8 cellular contexts compared by ENCODE assay signal in genomic region chr1:110964400-110964903, GRCh38. TPM values are rescaled to one million over a fixed set of nuclear protein-coding genes. Genes with fewer than 3 reads are reported as not detected.
DNase-seq lines count a peak whose midpoint lies in the region; ATAC-seq and TF ChIP-seq lines count a peak whose summit lies in the region.

No MANE protein-coding gene starts in this region.

- no peak for TF ChIP-seq CTCF in astrocyte of the cerebellum (IDR thresholded peaks at IDR 0.05; ENCODE audit: low read depth, low read length, missing control alignments)
- TF ChIP-seq CTCF in lower leg skin (IDR thresholded peaks at IDR 0.05) = no peak
- TF ChIP-seq CTCF in tibial artery (IDR thresholded peaks at IDR 0.05) = no peak

- peaks cover 0 to 5% (median 0%) of the 10 kb centered on the region in 3 donors for H3K36me3 ChIP-seq in tibial artery

- no peak for TF ChIP-seq POLR2A in lower leg skin (IDR thresholded peaks at IDR 0.05)

- peaks cover 0 to 8% (median 0%) of the 10 kb centered on the region in 4 donors for H3K4me1 ChIP-seq in tibial artery

- H3K36me3 Mint-ChIP-seq in activated T-cell treated with anti-CD3 and anti-CD28 coated beads, Interleukin-2, amount 50 U/mL, for 24 hours (ENCODE audit: low read depth) = peaks cover 51% of the 10 kb centered on the region

- ATAC-seq in HG03108 (IDR thresholded peaks at IDR 0.05; ENCODE audit: unreplicated experiment) = no peak
- ATAC-seq in HG03159 (IDR thresholded peaks at IDR 0.05; ENCODE audit: unreplicated experiment) = no peak

- peak overlapping the region; percentile 72 for H3K4me3 ChIP-seq in astrocyte of the cerebellum (ENCODE audit: low read depth, low read length)
- peak overlapping the region; percentile 49 for H3K4me3 ChIP-seq in lower leg skin (ENCODE audit: low read depth, poor library complexity, severe bottlenecking)
- peak overlapping the region; percentile 56 to 76 for H3K4me3 ChIP-seq in tibial artery

- peak overlapping the region; percentile 97 for H3K27ac Mint-ChIP-seq in activated T-cell treated with anti-CD3 and anti-CD28 coated beads, Interleukin-2, amount 50 U/mL, for 24 hours

- H3K27ac ChIP-seq in tibial artery = peak overlapping the region; percentile 85 to 89

- H3K9me3 Mint-ChIP-seq in activated T-cell treated with anti-CD3 and anti-CD28 coated beads, Interleukin-2, amount 50 U/mL, for 24 hours = peaks cover 34% of the 10 kb centered on the region

- H3K4me1 Mint-ChIP-seq in activated T-cell treated with anti-CD3 and anti-CD28 coated beads, Interleukin-2, amount 50 U/mL, for 24 hours (ENCODE audit: low read depth) = peaks cover 42% of the 10 kb centered on the region

- WGBS in lower leg skin, 2 donors = 45 to 47% methylated on average over 8 of the region's 8 CpGs

- peak overlapping the region; percentile 81 for H3K4me3 Mint-ChIP-seq in activated T-cell treated with anti-CD3 and anti-CD28 coated beads, Interleukin-2, amount 50 U/mL, for 24 hours

- in situ Hi-C loops in astrocyte of the cerebellum (cut with HindIII; ENCODE audit: low sequenced_read_pairs) = no loop called here

- H3K27me3 Mint-ChIP-seq in activated T-cell treated with anti-CD3 and anti-CD28 coated beads, Interleukin-2, amount 50 U/mL, for 24 hours = peaks cover 15% of the 10 kb centered on the region

- intact Hi-C loops in lower leg skin (cut with DNase I; ENCODE audit: low total_unique reads) = no loop called here
- intact Hi-C loops in tibial artery (cut with DNase I; ENCODE audit: low total_unique reads) = no loop called here

- H3K9me3 ChIP-seq in tibial artery = peaks cover 0 to 21% (median 0%) of the 10 kb centered on the region in 3 donors

- DNase-seq in activated T-cell treated with anti-CD3 and anti-CD28 coated beads, Interleukin-2, amount 50 U/mL, for 24 hours = no peak
- DNase-seq in activated T-cell treated with anti-CD3 and anti-CD28 coated beads, Interleukin-2, amount 50 U/mL, for 1 hour = no peak
- DNase-seq in astrocyte of the cerebellum (ENCODE audit: low read depth) = no peak
- no peak for DNase-seq in lower leg skin (ENCODE audit: low spot score in 2 of 2)
- DNase-seq in tibial artery = no peak
- DNase-seq in cerebellar cortex (ENCODE audit: low spot score) = no peak

- H3K27me3 ChIP-seq in tibial artery = no peaks in the 10 kb centered on the region

RNA-seq across cellular contexts. Expression of gene LRIF1, which starts 0.7 kb away (rescaled TPM):
- 10 to 100 TPM in 2 of 4 donors, 1 to 10 TPM in 2; 9.0 to 10.6 (median 9.6) TPM for total RNA-seq in lower leg skin
